Comparison of ENCODE assay signal across 8 cellular contexts in genomic region chr6:33417903-33418689, GRCh38. TPM values are rescaled to one million over a fixed set of nuclear protein-coding genes. Genes with fewer than 3 reads are reported as not detected.
DNase-seq lines count a peak whose midpoint lies in the region; ATAC-seq and TF ChIP-seq lines count a peak whose summit lies in the region.

CUTA (minus strand) TSS chr6:33418107; CDS start chr6:33418000, 107 bp downstream.

- H3K27ac Mint-ChIP-seq in Caco-2 (ENCODE audit: unreplicated experiment) (peak within 1 kb of the TSS; percentile 99), endodermal cell (peak within 1 kb of the TSS; percentile 98)

- peak within 1 kb of the TSS; percentile 90 for H3K4me3 Mint-ChIP-seq in Caco-2 (ENCODE audit: unreplicated experiment)
- peak within 1 kb of the TSS; percentile 97 for H3K4me3 Mint-ChIP-seq in endodermal cell

- DNase-seq in Caco-2 (peak; percentile 98 to 99), HUDEP-2 (lab: John Stamatoyannopoulos, UW; ENCODE audit: unreplicated experiment in 76 of 76) (peak; percentile 91 to 100 (median 100)), NT2/D1 (ENCODE audit: low read depth, low spot score) (peak; percentile 96), endodermal cell (peak; percentile 99), mesenteric fat pad (ENCODE audit: low spot score) (peak; percentile 99)
- DNase-seq in activated CD8-positive, alpha-beta memory T cell treated with anti-CD3 and anti-CD28 coated beads, Interleukin-2, amount 50 U/mL, for 1 hour (ENCODE audit: extremely low read depth): peak; percentile 99
- peak; percentile 99 for DNase-seq in stimulated activated CD8-positive, alpha-beta memory T cell treated with anti-CD3 and anti-CD28 coated beads, Interleukin-15, amount 100 ng/mL, for 4 hours (ENCODE audit: low read depth in 2 of 2)

- H3K9ac ChIP-seq in NT2/D1 (ENCODE audit: insufficient read length, low read depth): peak within 1 kb of the TSS; percentile 91
- peak within 1 kb of the TSS; percentile 78 for H3K9ac ChIP-seq in endodermal cell (ENCODE audit: extremely low read depth, low read length, poor library complexity, severe bottlenecking)

- H3K36me3 Mint-ChIP-seq in Caco-2 (ENCODE audit: insufficient read depth, unreplicated experiment) (peaks cover 34% of the 10 kb centered on the region), endodermal cell (ENCODE audit: low read depth) (peaks cover 35% of the 10 kb centered on the region)

- H3K36me3 ChIP-seq in Caco-2 (ENCODE audit: control insufficient read depth, insufficient read depth, low read length) (peaks cover 4% of the 10 kb centered on the region), NT2/D1 (ENCODE audit: insufficient read depth, insufficient read length, low read length) (peaks cover 47% of the 10 kb centered on the region), endodermal cell (ENCODE audit: control insufficient read depth, insufficient read depth, low read length) (peaks cover 37% of the 10 kb centered on the region)

- intact Hi-C loops in Caco-2 (cut with micrococcal nuclease; ENCODE audit: unreplicated experiment): loop anchor here (1.0 to 2.0 kb wide), 3 partner anchors 8 to 27 kb away; partner anchors contain the start of gene KIFC1

- CTCF ChIA-PET in Caco-2 (lab: Charles Lee): interaction anchor here (0.6 to 1.1 kb wide), 3 partner anchors 8 to 146 kb away, joined by 3 to 4 read pairs (median 4); partner anchors contain the start of genes RPS18, VPS52 and WDR46

- no peaks in the 10 kb centered on the region for H3K27me3 ChIP-seq in Caco-2 (replicated peaks; ENCODE audit: control insufficient read depth, insufficient read depth, low read length)
- no peaks in the 10 kb centered on the region for H3K27me3 ChIP-seq in NT2/D1 (ENCODE audit: insufficient read depth, insufficient read length)
- H3K27me3 ChIP-seq in endodermal cell (ENCODE audit: control insufficient read depth, insufficient read depth, low read length, poor library complexity, severe bottlenecking): no peaks in the 10 kb centered on the region

- no TSS peak for BruUV-seq in Caco-2 (replicated peaks; lab: Mats Ljungman, UMichigan)

- WGBS in endodermal cell (ENCODE audit: insufficient coverage in 1 of 2, insufficient read length in 1 of 2), 2 experiments: 0 to 1% methylated on average over 23 to 51 of the region's 51 CpGs

- POLR2A ChIA-PET in Caco-2 (lab: Charles Lee): interaction anchor here (1.0 to 2.0 kb wide), 3 partner anchors 8 to 146 kb away, joined by 3 to 6 read pairs (median 5); partner anchors contain the start of genes RPS18, VPS52 and ZBTB22

- H3K4me1 Mint-ChIP-seq in Caco-2 (ENCODE audit: low read depth, unreplicated experiment) (peaks cover 6% of the 10 kb centered on the region), endodermal cell (peaks cover 42% of the 10 kb centered on the region)

- peaks cover 6% of the 10 kb centered on the region for H3K27me3 Mint-ChIP-seq in Caco-2 (ENCODE audit: insufficient read depth, unreplicated experiment)
- no peaks in the 10 kb centered on the region for H3K27me3 Mint-ChIP-seq in endodermal cell (ENCODE audit: insufficient read depth)

- H3K27ac ChIP-seq in endodermal cell (ENCODE audit: low read depth, low read length): peak within 1 kb of the TSS; percentile 85

- H3K4me3 ChIP-seq in Caco-2 (ENCODE audit: low read depth, low read length) (peak within 1 kb of the TSS; percentile 68), NT2/D1 (ENCODE audit: insufficient read length, low read depth) (peak within 1 kb of the TSS; percentile 93), endodermal cell (ENCODE audit: low read length) (peak within 1 kb of the TSS; percentile 97)

- H3K9me3 ChIP-seq in Caco-2: no peaks in the 10 kb centered on the region
- H3K9me3 ChIP-seq in NT2/D1 (ENCODE audit: insufficient read depth, low read length): no peaks in the 10 kb centered on the region
- H3K9me3 ChIP-seq in endodermal cell (ENCODE audit: control insufficient read depth, low read length): no peaks in the 10 kb centered on the region

- ATAC-seq in GM21367 (IDR thresholded peaks at IDR 0.05; ENCODE audit: unreplicated experiment): peak; percentile 80

- peak; percentile 41 to 59 for TF ChIP-seq CTCF in Caco-2 (IDR thresholded peaks at IDR 0.05; ENCODE audit: insufficient read depth in 1 of 2, low read depth in 1 of 2, low read length in 1 of 2, severe bottlenecking in 1 of 2, unreplicated experiment in 1 of 2)
- TF ChIP-seq CTCF in endodermal cell (conservative IDR thresholded peaks at IDR 0.05): peak; percentile 78

- H3K9me3 Mint-ChIP-seq in Caco-2 (ENCODE audit: unreplicated experiment): no peaks in the 10 kb centered on the region
- no peaks in the 10 kb centered on the region for H3K9me3 Mint-ChIP-seq in endodermal cell

- peaks cover 18% of the 10 kb centered on the region for H3K4me1 ChIP-seq in Caco-2
- peaks cover 4% of the 10 kb centered on the region for H3K4me1 ChIP-seq in NT2/D1 (ENCODE audit: insufficient read depth, insufficient read length)
- H3K4me1 ChIP-seq in endodermal cell (ENCODE audit: control insufficient read depth, insufficient read depth, low read length): peaks cover 4% of the 10 kb centered on the region

RNA-seq across cellular contexts. Expression of gene CUTA, which starts in this region (rescaled TPM):
- total RNA-seq in Caco-2 (2022) (166 and 177 TPM in 2 replicates), endodermal cell (100 to 1,000 TPM; 198 to 219 TPM), mesenteric fat pad (103 TPM)
- polyA plus RNA-seq in endodermal cell (2013, experiment 1 of 2): 232 TPM
- 195 TPM for polyA plus RNA-seq in endodermal cell (2013, experiment 2 of 2)

Comparison
In these comparisons a context has a peak if more than half of its experiments do, and no peak if none do; other contexts are left out.
1. Peak in every context shown above with its lines: DNase-seq, ATAC-seq, H3K4me3 ChIP-seq and H3K27ac ChIP-seq.